ENCODE assay signal across 2 cellular contexts in genomic region chrX:123190096-123190495, GRCh38.
TF ChIP-seq lines count a peak whose summit lies in the region.

No MANE protein-coding gene starts in this region.

TF ChIP-seq in WTC11, 78 proteins besides CTCF, POLR2A, EP300 and RAD21 (continued from another document):
- TF ChIP-seq SOX15 (CRISPR knock-in tag; IDR thresholded peaks at IDR 0.05) (no peak), ZNF263 (CRISPR knock-in tag; IDR thresholded peaks at IDR 0.05; ENCODE audit: low read depth) (no peak), ETV6 (CRISPR knock-in tag; IDR thresholded peaks at IDR 0.05) (no peak), JUN (CRISPR knock-in tag; IDR thresholded peaks at IDR 0.05) (no peak), ZNF416 (CRISPR knock-in tag; IDR thresholded peaks at IDR 0.05) (no peak), FOXK1 (CRISPR knock-in tag; IDR thresholded peaks at IDR 0.05) (no peak), ZNF219 (CRISPR knock-in tag; IDR thresholded peaks at IDR 0.05; ENCODE audit: borderline replicate concordance) (no peak), ZNF423 (CRISPR knock-in tag; IDR thresholded peaks at IDR 0.05) (no peak), JAZF1 (CRISPR knock-in tag; IDR thresholded peaks at IDR 0.05) (no peak)

TF ChIP-seq in H1, 55 proteins besides CTCF, POLR2A, EP300 and RAD21 (continued from another document):
- TF ChIP-seq RFX5 (IDR thresholded peaks at IDR 0.05; ENCODE audit: borderline replicate concordance, low read depth, low read length) (no peak), TAF7 (optimal IDR thresholded peaks at IDR 0.05; ENCODE audit: borderline replicate concordance, low read depth, low read length) (no peak)
